Comparison of ENCODE assay signal across 15 cellular contexts in the genomic region with DNA sequence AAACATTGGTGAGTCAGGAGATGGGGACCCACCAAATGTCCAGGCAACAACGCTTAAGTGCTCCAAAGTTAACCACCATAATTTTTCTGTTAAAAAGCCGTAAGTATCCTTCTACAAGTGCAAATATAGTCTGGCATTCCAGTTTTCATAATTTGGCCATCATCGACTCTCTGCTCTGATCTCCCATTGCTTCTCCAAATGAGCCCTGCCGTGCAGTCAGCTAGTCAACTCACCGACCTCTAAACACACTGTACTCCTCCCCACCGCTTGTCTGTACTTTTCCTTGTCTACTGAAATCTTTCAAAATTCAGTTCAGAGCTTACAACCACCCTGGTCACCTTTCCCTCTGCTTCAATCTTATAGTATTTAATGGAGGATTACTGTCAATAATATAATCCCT. TPM values are rescaled to one million over a fixed set of nuclear protein-coding genes. Genes with fewer than 3 reads are reported as not detected.
A peak's percentile ranks its signal among the peaks of the same experiment; 100 is the strongest.
DNase-seq lines count a peak whose midpoint lies in the region; ATAC-seq lines count a peak whose summit lies in the region.
"Had no signal": no experiment of that assay in that cellular context is flagged by ENCODE, and none has a peak within 500 bp of the region (broad histone marks: within the 10 kb centered on the region; RNA-seq: fewer than 3 reads in every experiment).

No MANE protein-coding gene starts in this region.

- no peak overlapping the region for H3K4me3 ChIP-seq in thymus (ENCODE audit: low read length)
- H3K4me3 ChIP-seq: heart right ventricle, upper lobe of right lung had no signal

- no peaks in the 10 kb centered on the region for H3K27me3 Mint-ChIP-seq in activated naive CD4-positive, alpha-beta T cell treated with anti-CD3 and anti-CD28 coated beads, Interleukin-2, amount 50 U/mL, for 24 hours

- no peaks in the 10 kb centered on the region for H3K36me3 ChIP-seq in thymus (ENCODE audit: control insufficient read depth, insufficient read depth)
- H3K36me3 ChIP-seq: upper lobe of right lung had no signal

- H3K9me3 ChIP-seq in thymus (ENCODE audit: control insufficient read depth) = no peaks in the 10 kb centered on the region
- H3K9me3 ChIP-seq: heart right ventricle, upper lobe of right lung had no signal

- no peaks in the 10 kb centered on the region for H3K27me3 ChIP-seq in thymus (ENCODE audit: control insufficient read depth, insufficient read depth)
- H3K27me3 ChIP-seq: heart right ventricle, upper lobe of right lung had no signal

- H3K4me1 Mint-ChIP-seq in activated naive CD4-positive, alpha-beta T cell treated with anti-CD3 and anti-CD28 coated beads, Interleukin-2, amount 50 U/mL, for 24 hours = peaks cover 82% of the 10 kb centered on the region

- H3K9me3 Mint-ChIP-seq in activated naive CD4-positive, alpha-beta T cell treated with anti-CD3 and anti-CD28 coated beads, Interleukin-2, amount 50 U/mL, for 24 hours = no peaks in the 10 kb centered on the region

- no peak for ATAC-seq in GM19023 (IDR thresholded peaks at IDR 0.05; ENCODE audit: unreplicated experiment)
- ATAC-seq: heart right ventricle, upper lobe of right lung had no signal

- peaks cover 72% of the 10 kb centered on the region for H3K4me1 ChIP-seq in thymus (ENCODE audit: control insufficient read depth, insufficient read depth, low read length)

- 84% methylated on average over 6 of the region's 6 CpGs for WGBS in thymus

- DNase-seq in activated naive CD4-positive, alpha-beta T cell treated with Interleukin-2 at 50 U/mL for 16 hours = no peak
- peak; percentile 32 for DNase-seq in NCI-H524 treated with DMSO at 0.1 percent for 48 hours (lab: John Stamatoyannopoulos, UW)
- DNase-seq in cerebellar cortex (ENCODE audit: low spot score) = peak; percentile 80
- no peak for DNase-seq in activated CD4-positive, CD25-positive, alpha-beta regulatory T cell treated with anti-CD3 and anti-CD28 coated beads, Interleukin-2, amount 50 U/mL, for 72 hours
- no peak for DNase-seq in middle frontal gyrus (ENCODE audit: extremely low spot score, low spot score)
- DNase-seq: amniotic stem cell, DMS79 treated with DMSO at 0.1 percent for 48 hours, heart right ventricle, NCI-H1436 treated with DMSO at 0.1 percent for 48 hours, NCI-H446 treated with DMSO at 0.1 percent for 48 hours, retina, upper lobe of right lung had no signal

- peak overlapping the region; percentile 52 for H3K27ac ChIP-seq in thymus (ENCODE audit: low read depth)
- H3K27ac ChIP-seq: upper lobe of right lung had no signal

- peak overlapping the region; percentile 3 for H3K4me3 Mint-ChIP-seq in activated naive CD4-positive, alpha-beta T cell treated with anti-CD3 and anti-CD28 coated beads, Interleukin-2, amount 50 U/mL, for 24 hours

- H3K27ac Mint-ChIP-seq in activated naive CD4-positive, alpha-beta T cell treated with anti-CD3 and anti-CD28 coated beads, Interleukin-2, amount 50 U/mL, for 24 hours = peak overlapping the region; percentile 85

- H3K36me3 Mint-ChIP-seq in activated naive CD4-positive, alpha-beta T cell treated with anti-CD3 and anti-CD28 coated beads, Interleukin-2, amount 50 U/mL, for 24 hours = peaks cover 2% of the 10 kb centered on the region

RNA-seq across cellular contexts. Expression of gene SLC25A19, which starts 52.6 kb away (rescaled TPM):
- 18.3 TPM for polyA plus RNA-seq in thymus

Comparison
In these comparisons a context has a peak if more than half of its experiments do, and no peak if none do; other contexts are left out.
1. DNase-seq: peak in NCI-H524 treated with DMSO at 0.1 percent for 48 hours (single experiment) and cerebellar cortex (single experiment); none in activated naive CD4-positive, alpha-beta T cell treated with Interleukin-2 at 50 U/mL for 16 hours (single experiment), activated CD4-positive, CD25-positive, alpha-beta regulatory T cell treated with anti-CD3 and anti-CD28 coated beads, Interleukin-2, amount 50 U/mL, for 72 hours (single experiment) and middle frontal gyrus (single experiment).